1 cellular context compared by ENCODE assay signal in the genomic region with DNA sequence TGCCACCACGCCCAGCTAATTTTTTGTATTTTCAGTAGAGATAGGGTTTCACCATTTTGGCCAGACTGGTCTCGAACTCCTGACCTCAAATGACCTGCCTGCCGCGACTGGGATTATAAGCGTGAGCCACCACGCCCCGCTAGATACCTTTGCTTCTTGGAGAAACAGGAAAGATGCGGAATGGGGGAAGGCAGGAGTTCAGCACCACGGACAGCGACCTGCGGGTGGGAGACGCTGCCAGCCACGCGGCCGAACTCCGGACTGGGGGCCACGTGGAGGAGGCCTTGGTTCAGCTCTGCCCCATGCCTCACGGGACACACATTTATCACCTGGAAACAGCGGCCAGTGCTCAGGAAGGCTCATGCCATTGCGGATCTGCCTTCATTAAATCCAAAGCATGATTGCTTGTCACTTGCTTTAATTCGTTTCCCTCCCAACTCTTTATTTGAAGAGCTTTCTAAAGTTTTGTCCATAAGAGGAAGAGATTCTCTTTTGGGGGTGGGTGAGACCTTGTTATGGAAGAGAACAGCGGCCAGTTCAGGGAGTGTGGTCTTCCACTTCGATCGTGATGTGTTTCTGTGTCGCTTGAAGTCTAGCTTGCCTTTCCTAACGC.
TF ChIP-seq lines count a peak whose summit lies in the region.

No MANE protein-coding gene starts in this region.

TF ChIP-seq in K562, 482 proteins besides CTCF, POLR2A, EP300 and RAD21 (continued from another document and continues in another):
- TF ChIP-seq, protein P1, sequence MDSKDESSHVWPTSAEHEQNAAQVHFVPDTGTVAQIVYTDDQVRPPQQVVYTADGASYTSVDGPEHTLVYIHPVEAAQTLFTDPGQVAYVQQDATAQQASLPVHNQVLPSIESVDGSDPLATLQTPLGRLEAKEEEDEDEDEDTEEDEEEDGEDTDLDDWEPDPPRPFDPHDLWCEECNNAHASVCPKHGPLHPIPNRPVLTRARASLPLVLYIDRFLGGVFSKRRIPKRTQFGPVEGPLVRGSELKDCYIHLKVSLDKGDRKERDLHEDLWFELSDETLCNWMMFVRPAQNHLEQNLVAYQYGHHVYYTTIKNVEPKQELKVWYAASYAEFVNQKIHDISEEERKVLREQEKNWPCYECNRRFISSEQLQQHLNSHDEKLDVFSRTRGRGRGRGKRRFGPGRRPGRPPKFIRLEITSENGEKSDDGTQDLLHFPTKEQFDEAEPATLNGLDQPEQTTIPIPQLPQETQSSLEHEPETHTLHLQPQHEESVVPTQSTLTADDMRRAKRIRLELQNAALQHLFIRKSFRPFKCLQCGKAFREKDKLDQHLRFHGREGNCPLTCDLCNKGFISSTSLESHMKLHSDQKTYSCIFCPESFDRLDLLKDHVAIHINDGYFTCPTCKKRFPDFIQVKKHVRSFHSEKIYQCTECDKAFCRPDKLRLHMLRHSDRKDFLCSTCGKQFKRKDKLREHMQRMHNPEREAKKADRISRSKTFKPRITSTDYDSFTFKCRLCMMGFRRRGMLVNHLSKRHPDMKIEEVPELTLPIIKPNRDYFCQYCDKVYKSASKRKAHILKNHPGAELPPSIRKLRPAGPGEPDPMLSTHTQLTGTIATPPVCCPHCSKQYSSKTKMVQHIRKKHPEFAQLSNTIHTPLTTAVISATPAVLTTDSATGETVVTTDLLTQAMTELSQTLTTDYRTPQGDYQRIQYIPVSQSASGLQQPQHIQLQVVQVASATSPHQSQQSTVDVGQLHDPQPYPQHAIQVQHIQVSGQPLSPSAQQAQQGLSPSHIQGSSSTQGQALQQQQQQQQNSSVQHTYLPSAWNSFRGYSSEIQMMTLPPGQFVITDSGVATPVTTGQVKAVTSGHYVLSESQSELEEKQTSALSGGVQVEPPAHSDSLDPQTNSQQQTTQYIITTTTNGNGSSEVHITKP (IDR thresholded peaks at IDR 0.05; ENCODE audit: partially characterized antibody), result no peak
- TF ChIP-seq GTF2F1 (IDR thresholded peaks at IDR 0.05; ENCODE audit: low read depth, low read length), result no peak
- peak; percentile 62; the same call in 1 of the 2 replicates for TF ChIP-seq NR3C1 (CRISPR knock-in tag; IDR thresholded peaks at IDR 0.05)
- TF ChIP-seq ZNF77 (CRISPR knock-in tag; IDR thresholded peaks at IDR 0.05), result no peak
- peak; percentile 46; the same call in 1 of the 2 replicates for TF ChIP-seq HDAC2 (IDR thresholded peaks at IDR 0.05)
- TF ChIP-seq HNRNPLL (IDR thresholded peaks at IDR 0.05; ENCODE audit: low read depth, low read length, poor library complexity, severe bottlenecking), result no peak
- no peak for TF ChIP-seq CCNT2 (IDR thresholded peaks at IDR 0.05; ENCODE audit: borderline replicate concordance, extremely low read depth, insufficient read length, low read depth, low read length)
- no peak for TF ChIP-seq SRSF3 (IDR thresholded peaks at IDR 0.05; ENCODE audit: insufficient read depth, low read length)
- TF ChIP-seq ETV1 (tag; conservative IDR thresholded peaks at IDR 0.05; ENCODE audit: low read depth), result 0 out of 2 replicates have a peak, but pooled peaks have one; percentile 28
- TF ChIP-seq KLF13 (tag; IDR thresholded peaks at IDR 0.05; ENCODE audit: borderline replicate concordance, low read depth), result no peak
- no peak for TF ChIP-seq ZFX (CRISPR knock-in tag; IDR thresholded peaks at IDR 0.05)
- no peak for TF ChIP-seq ZBED1 (IDR thresholded peaks at IDR 0.05)
- TF ChIP-seq, protein P2, sequence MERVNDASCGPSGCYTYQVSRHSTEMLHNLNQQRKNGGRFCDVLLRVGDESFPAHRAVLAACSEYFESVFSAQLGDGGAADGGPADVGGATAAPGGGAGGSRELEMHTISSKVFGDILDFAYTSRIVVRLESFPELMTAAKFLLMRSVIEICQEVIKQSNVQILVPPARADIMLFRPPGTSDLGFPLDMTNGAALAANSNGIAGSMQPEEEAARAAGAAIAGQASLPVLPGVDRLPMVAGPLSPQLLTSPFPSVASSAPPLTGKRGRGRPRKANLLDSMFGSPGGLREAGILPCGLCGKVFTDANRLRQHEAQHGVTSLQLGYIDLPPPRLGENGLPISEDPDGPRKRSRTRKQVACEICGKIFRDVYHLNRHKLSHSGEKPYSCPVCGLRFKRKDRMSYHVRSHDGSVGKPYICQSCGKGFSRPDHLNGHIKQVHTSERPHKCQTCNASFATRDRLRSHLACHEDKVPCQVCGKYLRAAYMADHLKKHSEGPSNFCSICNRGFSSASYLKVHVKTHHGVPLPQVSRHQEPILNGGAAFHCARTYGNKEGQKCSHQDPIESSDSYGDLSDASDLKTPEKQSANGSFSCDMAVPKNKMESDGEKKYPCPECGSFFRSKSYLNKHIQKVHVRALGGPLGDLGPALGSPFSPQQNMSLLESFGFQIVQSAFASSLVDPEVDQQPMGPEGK (CRISPR knock-in tag; IDR thresholded peaks at IDR 0.05; ENCODE audit: borderline replicate concordance), result no peak
- TF ChIP-seq TGIF2 (CRISPR knock-in tag; IDR thresholded peaks at IDR 0.05), result no peak
- TF ChIP-seq, protein P3, sequence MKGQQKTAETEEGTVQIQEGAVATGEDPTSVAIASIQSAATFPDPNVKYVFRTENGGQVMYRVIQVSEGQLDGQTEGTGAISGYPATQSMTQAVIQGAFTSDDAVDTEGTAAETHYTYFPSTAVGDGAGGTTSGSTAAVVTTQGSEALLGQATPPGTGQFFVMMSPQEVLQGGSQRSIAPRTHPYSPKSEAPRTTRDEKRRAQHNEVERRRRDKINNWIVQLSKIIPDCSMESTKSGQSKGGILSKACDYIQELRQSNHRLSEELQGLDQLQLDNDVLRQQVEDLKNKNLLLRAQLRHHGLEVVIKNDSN (CRISPR knock-in tag; IDR thresholded peaks at IDR 0.05), result peak; percentile 57
- TF ChIP-seq, protein P4, sequence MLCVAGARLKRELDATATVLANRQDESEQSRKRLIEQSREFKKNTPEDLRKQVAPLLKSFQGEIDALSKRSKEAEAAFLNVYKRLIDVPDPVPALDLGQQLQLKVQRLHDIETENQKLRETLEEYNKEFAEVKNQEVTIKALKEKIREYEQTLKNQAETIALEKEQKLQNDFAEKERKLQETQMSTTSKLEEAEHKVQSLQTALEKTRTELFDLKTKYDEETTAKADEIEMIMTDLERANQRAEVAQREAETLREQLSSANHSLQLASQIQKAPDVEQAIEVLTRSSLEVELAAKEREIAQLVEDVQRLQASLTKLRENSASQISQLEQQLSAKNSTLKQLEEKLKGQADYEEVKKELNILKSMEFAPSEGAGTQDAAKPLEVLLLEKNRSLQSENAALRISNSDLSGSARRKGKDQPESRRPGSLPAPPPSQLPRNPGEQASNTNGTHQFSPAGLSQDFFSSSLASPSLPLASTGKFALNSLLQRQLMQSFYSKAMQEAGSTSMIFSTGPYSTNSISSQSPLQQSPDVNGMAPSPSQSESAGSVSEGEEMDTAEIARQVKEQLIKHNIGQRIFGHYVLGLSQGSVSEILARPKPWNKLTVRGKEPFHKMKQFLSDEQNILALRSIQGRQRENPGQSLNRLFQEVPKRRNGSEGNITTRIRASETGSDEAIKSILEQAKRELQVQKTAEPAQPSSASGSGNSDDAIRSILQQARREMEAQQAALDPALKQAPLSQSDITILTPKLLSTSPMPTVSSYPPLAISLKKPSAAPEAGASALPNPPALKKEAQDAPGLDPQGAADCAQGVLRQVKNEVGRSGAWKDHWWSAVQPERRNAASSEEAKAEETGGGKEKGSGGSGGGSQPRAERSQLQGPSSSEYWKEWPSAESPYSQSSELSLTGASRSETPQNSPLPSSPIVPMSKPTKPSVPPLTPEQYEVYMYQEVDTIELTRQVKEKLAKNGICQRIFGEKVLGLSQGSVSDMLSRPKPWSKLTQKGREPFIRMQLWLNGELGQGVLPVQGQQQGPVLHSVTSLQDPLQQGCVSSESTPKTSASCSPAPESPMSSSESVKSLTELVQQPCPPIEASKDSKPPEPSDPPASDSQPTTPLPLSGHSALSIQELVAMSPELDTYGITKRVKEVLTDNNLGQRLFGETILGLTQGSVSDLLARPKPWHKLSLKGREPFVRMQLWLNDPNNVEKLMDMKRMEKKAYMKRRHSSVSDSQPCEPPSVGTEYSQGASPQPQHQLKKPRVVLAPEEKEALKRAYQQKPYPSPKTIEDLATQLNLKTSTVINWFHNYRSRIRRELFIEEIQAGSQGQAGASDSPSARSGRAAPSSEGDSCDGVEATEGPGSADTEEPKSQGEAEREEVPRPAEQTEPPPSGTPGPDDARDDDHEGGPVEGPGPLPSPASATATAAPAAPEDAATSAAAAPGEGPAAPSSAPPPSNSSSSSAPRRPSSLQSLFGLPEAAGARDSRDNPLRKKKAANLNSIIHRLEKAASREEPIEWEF (CRISPR knock-in tag; IDR thresholded peaks at IDR 0.05), result no peak
- TF ChIP-seq, protein P5, sequence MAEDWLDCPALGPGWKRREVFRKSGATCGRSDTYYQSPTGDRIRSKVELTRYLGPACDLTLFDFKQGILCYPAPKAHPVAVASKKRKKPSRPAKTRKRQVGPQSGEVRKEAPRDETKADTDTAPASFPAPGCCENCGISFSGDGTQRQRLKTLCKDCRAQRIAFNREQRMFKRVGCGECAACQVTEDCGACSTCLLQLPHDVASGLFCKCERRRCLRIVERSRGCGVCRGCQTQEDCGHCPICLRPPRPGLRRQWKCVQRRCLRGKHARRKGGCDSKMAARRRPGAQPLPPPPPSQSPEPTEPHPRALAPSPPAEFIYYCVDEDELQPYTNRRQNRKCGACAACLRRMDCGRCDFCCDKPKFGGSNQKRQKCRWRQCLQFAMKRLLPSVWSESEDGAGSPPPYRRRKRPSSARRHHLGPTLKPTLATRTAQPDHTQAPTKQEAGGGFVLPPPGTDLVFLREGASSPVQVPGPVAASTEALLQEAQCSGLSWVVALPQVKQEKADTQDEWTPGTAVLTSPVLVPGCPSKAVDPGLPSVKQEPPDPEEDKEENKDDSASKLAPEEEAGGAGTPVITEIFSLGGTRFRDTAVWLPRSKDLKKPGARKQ (CRISPR knock-in tag; IDR thresholded peaks at IDR 0.05), result no peak
- TF ChIP-seq NR2C1 (IDR thresholded peaks at IDR 0.05), result no peak
- TF ChIP-seq NR2C1 (tag; IDR thresholded peaks at IDR 0.05), result no peak
- no peak for TF ChIP-seq MBD2 (IDR thresholded peaks at IDR 0.05; ENCODE audit: borderline replicate concordance, low read depth)
- TF ChIP-seq, protein P6, sequence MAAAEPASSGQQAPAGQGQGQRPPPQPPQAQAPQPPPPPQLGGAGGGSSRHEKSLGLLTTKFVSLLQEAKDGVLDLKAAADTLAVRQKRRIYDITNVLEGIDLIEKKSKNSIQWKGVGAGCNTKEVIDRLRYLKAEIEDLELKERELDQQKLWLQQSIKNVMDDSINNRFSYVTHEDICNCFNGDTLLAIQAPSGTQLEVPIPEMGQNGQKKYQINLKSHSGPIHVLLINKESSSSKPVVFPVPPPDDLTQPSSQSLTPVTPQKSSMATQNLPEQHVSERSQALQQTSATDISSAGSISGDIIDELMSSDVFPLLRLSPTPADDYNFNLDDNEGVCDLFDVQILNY (CRISPR knock-in tag; IDR thresholded peaks at IDR 0.05), result no peak
- TF ChIP-seq CXXC5 (CRISPR knock-in tag; IDR thresholded peaks at IDR 0.05), result peak; percentile 44; the same call in 1 of the 2 replicates
- peak; percentile 98 for TF ChIP-seq EHMT2 (IDR thresholded peaks at IDR 0.05)
- TF ChIP-seq L3MBTL2 (IDR thresholded peaks at IDR 0.05), result peak; percentile 53; the same call in 1 of the 2 replicates
- no peak for TF ChIP-seq ETS2 (tag; IDR thresholded peaks at IDR 0.05; ENCODE audit: borderline replicate concordance, poor library complexity, severe bottlenecking)
- TF ChIP-seq ZBTB8A (IDR thresholded peaks at IDR 0.05; ENCODE audit: partially characterized antibody), result no peak
- no peak for TF ChIP-seq RNF2 (IDR thresholded peaks at IDR 0.05)
- TF ChIP-seq, protein P7, sequence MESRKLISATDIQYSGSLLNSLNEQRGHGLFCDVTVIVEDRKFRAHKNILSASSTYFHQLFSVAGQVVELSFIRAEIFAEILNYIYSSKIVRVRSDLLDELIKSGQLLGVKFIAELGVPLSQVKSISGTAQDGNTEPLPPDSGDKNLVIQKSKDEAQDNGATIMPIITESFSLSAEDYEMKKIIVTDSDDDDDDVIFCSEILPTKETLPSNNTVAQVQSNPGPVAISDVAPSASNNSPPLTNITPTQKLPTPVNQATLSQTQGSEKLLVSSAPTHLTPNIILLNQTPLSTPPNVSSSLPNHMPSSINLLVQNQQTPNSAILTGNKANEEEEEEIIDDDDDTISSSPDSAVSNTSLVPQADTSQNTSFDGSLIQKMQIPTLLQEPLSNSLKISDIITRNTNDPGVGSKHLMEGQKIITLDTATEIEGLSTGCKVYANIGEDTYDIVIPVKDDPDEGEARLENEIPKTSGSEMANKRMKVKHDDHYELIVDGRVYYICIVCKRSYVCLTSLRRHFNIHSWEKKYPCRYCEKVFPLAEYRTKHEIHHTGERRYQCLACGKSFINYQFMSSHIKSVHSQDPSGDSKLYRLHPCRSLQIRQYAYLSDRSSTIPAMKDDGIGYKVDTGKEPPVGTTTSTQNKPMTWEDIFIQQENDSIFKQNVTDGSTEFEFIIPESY (CRISPR knock-in tag; IDR thresholded peaks at IDR 0.05), result 0 out of 2 replicates have a peak, but pooled peaks have one; percentile 15
- TF ChIP-seq ZNF57 (CRISPR knock-in tag; IDR thresholded peaks at IDR 0.05), result no peak
- TF ChIP-seq, protein P8, sequence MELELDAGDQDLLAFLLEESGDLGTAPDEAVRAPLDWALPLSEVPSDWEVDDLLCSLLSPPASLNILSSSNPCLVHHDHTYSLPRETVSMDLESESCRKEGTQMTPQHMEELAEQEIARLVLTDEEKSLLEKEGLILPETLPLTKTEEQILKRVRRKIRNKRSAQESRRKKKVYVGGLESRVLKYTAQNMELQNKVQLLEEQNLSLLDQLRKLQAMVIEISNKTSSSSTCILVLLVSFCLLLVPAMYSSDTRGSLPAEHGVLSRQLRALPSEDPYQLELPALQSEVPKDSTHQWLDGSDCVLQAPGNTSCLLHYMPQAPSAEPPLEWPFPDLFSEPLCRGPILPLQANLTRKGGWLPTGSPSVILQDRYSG (tag; conservative IDR thresholded peaks at IDR 0.05; ENCODE audit: low read depth), result peak; percentile 77
- TF ChIP-seq STAG1 (CRISPR knock-in tag; IDR thresholded peaks at IDR 0.05; ENCODE audit: borderline replicate concordance), result peak; percentile 53; the same call in 1 of the 2 replicates
- no peak for TF ChIP-seq PHB (CRISPR knock-in tag; IDR thresholded peaks at IDR 0.05)
- TF ChIP-seq, protein P9, sequence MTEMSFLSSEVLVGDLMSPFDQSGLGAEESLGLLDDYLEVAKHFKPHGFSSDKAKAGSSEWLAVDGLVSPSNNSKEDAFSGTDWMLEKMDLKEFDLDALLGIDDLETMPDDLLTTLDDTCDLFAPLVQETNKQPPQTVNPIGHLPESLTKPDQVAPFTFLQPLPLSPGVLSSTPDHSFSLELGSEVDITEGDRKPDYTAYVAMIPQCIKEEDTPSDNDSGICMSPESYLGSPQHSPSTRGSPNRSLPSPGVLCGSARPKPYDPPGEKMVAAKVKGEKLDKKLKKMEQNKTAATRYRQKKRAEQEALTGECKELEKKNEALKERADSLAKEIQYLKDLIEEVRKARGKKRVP (CRISPR knock-in tag; IDR thresholded peaks at IDR 0.05), result no peak
- TF ChIP-seq, protein P10, sequence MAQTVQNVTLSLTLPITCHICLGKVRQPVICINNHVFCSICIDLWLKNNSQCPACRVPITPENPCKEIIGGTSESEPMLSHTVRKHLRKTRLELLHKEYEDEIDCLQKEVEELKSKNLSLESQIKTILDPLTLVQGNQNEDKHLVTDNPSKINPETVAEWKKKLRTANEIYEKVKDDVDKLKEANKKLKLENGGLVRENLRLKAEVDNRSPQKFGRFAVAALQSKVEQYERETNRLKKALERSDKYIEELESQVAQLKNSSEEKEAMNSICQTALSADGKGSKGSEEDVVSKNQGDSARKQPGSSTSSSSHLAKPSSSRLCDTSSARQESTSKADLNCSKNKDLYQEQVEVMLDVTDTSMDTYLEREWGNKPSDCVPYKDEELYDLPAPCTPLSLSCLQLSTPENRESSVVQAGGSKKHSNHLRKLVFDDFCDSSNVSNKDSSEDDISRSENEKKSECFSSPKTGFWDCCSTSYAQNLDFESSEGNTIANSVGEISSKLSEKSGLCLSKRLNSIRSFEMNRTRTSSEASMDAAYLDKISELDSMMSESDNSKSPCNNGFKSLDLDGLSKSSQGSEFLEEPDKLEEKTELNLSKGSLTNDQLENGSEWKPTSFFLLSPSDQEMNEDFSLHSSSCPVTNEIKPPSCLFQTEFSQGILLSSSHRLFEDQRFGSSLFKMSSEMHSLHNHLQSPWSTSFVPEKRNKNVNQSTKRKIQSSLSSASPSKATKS (CRISPR knock-in tag; IDR thresholded peaks at IDR 0.05), result no peak
